Comparison of ENCODE assay signal across 10 cellular contexts in genomic region chr3:168620854-168621253, GRCh38.
DNase-seq lines count a peak whose midpoint lies in the region; ATAC-seq, FAIRE-seq and TF ChIP-seq lines count a peak whose summit lies in the region.
"Had no signal": no experiment of that assay in that cellular context is flagged by ENCODE, and none has a peak within 500 bp of the region (broad histone marks: within the 10 kb centered on the region; RNA-seq: fewer than 3 reads in every experiment).

No MANE protein-coding gene starts in this region.

- DNase-seq in Caco-2 (peak; percentile 54 to 63), NB4 (ENCODE audit: low read depth) (peak; percentile 37), GM12878 (ENCODE audit: low read depth, low spot score) (no peak), medulla oblongata (ENCODE audit: extremely low spot score) (peak; percentile 71), T-cell (no peak)
- DNase-seq in CD8-positive, alpha-beta memory T cell, result no peak

- H3K4me3 ChIP-seq in Caco-2 (ENCODE audit: low read depth, low read length) (no peak overlapping the region), NB4 (ENCODE audit: low read depth, low read length) (no peak overlapping the region), GM12878 (no peak overlapping the region)
- no peak overlapping the region for H3K4me3 ChIP-seq in CD8-positive, alpha-beta memory T cell (ENCODE audit: low read length)

- no TSS peak for BruUV-seq in Caco-2 (replicated peaks; lab: Mats Ljungman, UMichigan)
- no TSS peak for BruUV-seq in GM12878 (replicated peaks; lab: Mats Ljungman, UMichigan)

- H3K27me3 ChIP-seq in Caco-2 (replicated peaks; ENCODE audit: control insufficient read depth, insufficient read depth, low read length), result no peaks in the 10 kb centered on the region
- no peaks in the 10 kb centered on the region for H3K27me3 ChIP-seq in GM12878 (replicated peaks in 1 of 2; ENCODE audit: control insufficient read depth in 2 of 2, insufficient read depth in 2 of 2, low read length in 1 of 2)
- no peaks in the 10 kb centered on the region for H3K27me3 ChIP-seq in CD8-positive, alpha-beta memory T cell (ENCODE audit: insufficient read depth, low read length, poor library complexity, severe bottlenecking)

- H3K4me1 ChIP-seq in Caco-2 (no peaks in the 10 kb centered on the region), GM12878 (ENCODE audit: control insufficient read depth, insufficient read depth, low read length) (no peaks in the 10 kb centered on the region)
- no peaks in the 10 kb centered on the region for H3K4me1 ChIP-seq in CD8-positive, alpha-beta memory T cell (ENCODE audit: insufficient read depth, low read length)

- TF ChIP-seq EP300 in GM12878 (IDR thresholded peaks at IDR 0.05; ENCODE audit: borderline replicate concordance in 1 of 2, control insufficient read depth in 1 of 2, low read depth in 2 of 2, low read length in 2 of 2), result no peak

- in situ Hi-C loops in GM12878 (cut with MboI), result no loop called here

- no peaks in the 10 kb centered on the region for H3K36me3 ChIP-seq in Caco-2 (ENCODE audit: control insufficient read depth, insufficient read depth, low read length)
- H3K36me3 ChIP-seq in GM12878 (ENCODE audit: control insufficient read depth in 2 of 2, insufficient read depth in 2 of 2, low read length in 1 of 2), result no peaks in the 10 kb centered on the region
- H3K36me3 ChIP-seq in CD8-positive, alpha-beta memory T cell (ENCODE audit: insufficient read depth, low read length), result no peaks in the 10 kb centered on the region

- SMC1A ChIA-PET in GM12878 (lab: Charles Lee; ENCODE audit: uncharacterized antibody, unreplicated experiment), result interaction anchor here (0.8 to 3.1 kb wide), 21 partner anchors 8 to 409 kb away, joined by 3 to 29 read pairs (median 5); no protein-coding TSS in a partner anchor

- 6% methylated on average over 5 of the region's 5 CpGs for WGBS in GM12878 (ENCODE audit: insufficient coverage, insufficient replicate concordance, low lambda C conversion rate, missing lambda C conversion rate)

- intact Hi-C loops in Caco-2 (cut with micrococcal nuclease; ENCODE audit: unreplicated experiment), result loop anchor here (1.0 to 5.0 kb wide), 4 partner anchors 110 to 574 kb away; no protein-coding TSS in a partner anchor
- intact Hi-C loops in GM12878 (cut with micrococcal nuclease; ENCODE audit: unreplicated experiment), result loop anchor here (1.0 to 2.0 kb wide), 3 partner anchors 110 to 408 kb away; no protein-coding TSS in a partner anchor

- no peaks in the 10 kb centered on the region for H3K79me2 ChIP-seq in GM12878 (ENCODE audit: control insufficient read depth, insufficient read depth, low read length)

- no peaks in the 10 kb centered on the region for H3K4me1 Mint-ChIP-seq in Caco-2 (ENCODE audit: low read depth, unreplicated experiment)
- no peaks in the 10 kb centered on the region for H3K4me1 Mint-ChIP-seq in CD8-positive, alpha-beta memory T cell
- H3K4me1 Mint-ChIP-seq in T-cell, result no peaks in the 10 kb centered on the region

- ATAC-seq in GM21717 (IDR thresholded peaks at IDR 0.05; ENCODE audit: unreplicated experiment), result peak; percentile 65
- ATAC-seq in GM12878, result peak; percentile 90
- no peak for ATAC-seq in T-cell (replicated peaks in 1 of 4)
- no peak for ATAC-seq in HG03045 (IDR thresholded peaks at IDR 0.05; ENCODE audit: unreplicated experiment)

- no peak overlapping the region for H3K4me2 ChIP-seq in GM12878 (ENCODE audit: control insufficient read depth, insufficient read depth)

- POLR2A ChIA-PET in Caco-2 (lab: Charles Lee), result no interaction called here
- POLR2A ChIA-PET in GM12878 (lab: Charles Lee), result no interaction called here
- POLR2A ChIA-PET in CD8-positive, alpha-beta memory T cell (lab: Charles Lee), result no interaction called here
- POLR2A ChIA-PET in T-cell (lab: Charles Lee), result no interaction called here

- H2AFZ ChIP-seq in GM12878 (ENCODE audit: control insufficient read depth, low read depth, low read length), result no peak overlapping the region

- H3K27me3 Mint-ChIP-seq in Caco-2 (ENCODE audit: insufficient read depth, unreplicated experiment) (peaks cover 8% of the 10 kb centered on the region), T-cell (no peaks in the 10 kb centered on the region)
- H3K27me3 Mint-ChIP-seq in CD8-positive, alpha-beta memory T cell, result no peaks in the 10 kb centered on the region

- TF ChIP-seq CTCF in Caco-2 (IDR thresholded peaks at IDR 0.05; ENCODE audit: insufficient read depth in 1 of 2, low read depth in 1 of 2, low read length in 1 of 2, severe bottlenecking in 1 of 2, unreplicated experiment in 1 of 2) (peak; percentile 62 to 86), NB4 (IDR thresholded peaks at IDR 0.05; ENCODE audit: low read depth, low read length) (peak; percentile 35), GM12878 (IDR thresholded peaks at IDR 0.05 in 2 of 3, conservative IDR thresholded peaks at IDR 0.05 in 1 of 3; ENCODE audit: control insufficient read depth in 2 of 3, extremely low read depth in 1 of 3, insufficient read depth in 1 of 3, low read depth in 3 of 3, low read length in 3 of 3) (peak; percentile 55 to 77 (median 61))

- no peaks in the 10 kb centered on the region for H3K9me3 Mint-ChIP-seq in Caco-2 (ENCODE audit: unreplicated experiment)
- peaks cover 0 to 2% (median 0%) of the 10 kb centered on the region in 5 donors for H3K9me3 Mint-ChIP-seq in CD8-positive, alpha-beta memory T cell
- peaks cover 0 to 3% (median 0%) of the 10 kb centered on the region in 3 donors for H3K9me3 Mint-ChIP-seq in T-cell

- H3K36me3 Mint-ChIP-seq in Caco-2 (ENCODE audit: insufficient read depth, unreplicated experiment) (no peaks in the 10 kb centered on the region), T-cell (no peaks in the 10 kb centered on the region)
- H3K36me3 Mint-ChIP-seq in CD8-positive, alpha-beta memory T cell, result no peaks in the 10 kb centered on the region

- H3K9ac ChIP-seq in GM12878 (ENCODE audit: control insufficient read depth, insufficient read depth, low read length), result no peak overlapping the region

- H3K9me3 ChIP-seq in Caco-2, result no peaks in the 10 kb centered on the region
- no peaks in the 10 kb centered on the region for H3K9me3 ChIP-seq in GM12878 (replicated peaks; ENCODE audit: control insufficient read depth, insufficient read depth, low read length)
- no peaks in the 10 kb centered on the region for H3K9me3 ChIP-seq in CD8-positive, alpha-beta memory T cell (ENCODE audit: low read length)

- RAD21 ChIA-PET in GM12878 (lab: Charles Lee; ENCODE audit: unreplicated experiment), result interaction anchor here (0.8 to 5.0 kb wide), 19 partner anchors 8 to 415 kb away, joined by 3 to 37 read pairs (median 4); no protein-coding TSS in a partner anchor

- no peak for FAIRE-seq in GM12878 (lab: Jason Lieb, UNC)

- no peaks in the 10 kb centered on the region for H4K20me1 ChIP-seq in GM12878 (ENCODE audit: control insufficient read depth, insufficient read depth)

- TF ChIP-seq POLR2A in NB4 (IDR thresholded peaks at IDR 0.05; ENCODE audit: extremely low read depth, insufficient read length), result no peak
- TF ChIP-seq POLR2A in GM12878 (IDR thresholded peaks at IDR 0.05; ENCODE audit: low read depth, low read length), result no peak

- CTCF ChIA-PET in Caco-2 (lab: Charles Lee) (interaction anchor here (1.4 to 1.8 kb wide), 2 partner anchors 109 to 226 kb away, joined by 3 to 10 read pairs; no protein-coding TSS in a partner anchor), GM12878 (lab: Yijun Ruan, JAX) (interaction anchor here (0.7 to 8.3 kb wide), 34 partner anchors 8 to 572 kb away, joined by 3 to 79 read pairs (median 4); no protein-coding TSS in a partner anchor), T-cell (lab: Charles Lee) (no interaction called here)
- CTCF ChIA-PET in CD8-positive, alpha-beta memory T cell (lab: Charles Lee), result no interaction called here

- H3K4me3 Mint-ChIP-seq in Caco-2 (ENCODE audit: unreplicated experiment) (no peak overlapping the region), T-cell (no peak overlapping the region)
- no peak overlapping the region for H3K4me3 Mint-ChIP-seq in CD8-positive, alpha-beta memory T cell

- TF ChIP-seq RAD21 in GM12878 (IDR thresholded peaks at IDR 0.05; ENCODE audit: insufficient read depth, low read depth, low read length), result peak; percentile 66

- H3K27ac ChIP-seq in GM12878 (ENCODE audit: control insufficient read depth, insufficient read depth), result no peak overlapping the region
- no peak overlapping the region for H3K27ac ChIP-seq in CD8-positive, alpha-beta memory T cell (ENCODE audit: low read depth, low read length)
- H3K27ac ChIP-seq: epithelial cell of prostate, HL-60 had no signal

- H3K27ac Mint-ChIP-seq in Caco-2 (ENCODE audit: unreplicated experiment) (no peak overlapping the region), T-cell (no peak overlapping the region)
- H3K27ac Mint-ChIP-seq in CD8-positive, alpha-beta memory T cell, result no peak overlapping the region

TF ChIP-seq in GM12878, 131 proteins besides CTCF, POLR2A, EP300 and RAD21:
- TF ChIP-seq EED (IDR thresholded peaks at IDR 0.05; ENCODE audit: low read depth), result no peak
- TF ChIP-seq SMC3 (IDR thresholded peaks at IDR 0.05; ENCODE audit: borderline replicate concordance, low read length), result peak; percentile 75; the same call in 1 of the 2 replicates
TF ChIP-seq in GM12878: peak in this region for 1.

Comparison
In these comparisons a context has a peak if more than half of its experiments do, and no peak if none do; other contexts are left out.
1. DNase-seq: peak in Caco-2 (2 of 2), NB4 (single experiment) and medulla oblongata (single experiment); none in GM12878 (single experiment), CD8-positive, alpha-beta memory T cell (0 of 5) and T-cell (0 of 34).
2. ATAC-seq: peak in GM21717 (single experiment) and GM12878 (single experiment); none in T-cell (0 of 4) and HG03045 (single experiment).
3. CTCF ChIA-PET loops: an anchor here in Caco-2 (1.4 to 1.8 kb wide) and GM12878 (0.7 to 8.3 kb wide); none called in CD8-positive, alpha-beta memory T cell and T-cell.
4. Peak in every context shown above with its lines, with median percentiles within 50 percentile points of each other: CTCF ChIP-seq.